ENCODE assay signal across 12 cellular contexts in genomic region chr19:29620931-29621351, GRCh38. TPM values are rescaled to one million over a fixed set of nuclear protein-coding genes. Genes with fewer than 3 reads are reported as not detected.
A peak's percentile ranks its signal among the peaks of the same experiment; 100 is the strongest.
DNase-seq lines count a peak whose midpoint lies in the region; ATAC-seq and TF ChIP-seq lines count a peak whose summit lies in the region.
"Had no signal": no experiment of that assay in that cellular context is flagged by ENCODE, and none has a peak within 500 bp of the region (broad histone marks: within the 10 kb centered on the region; RNA-seq: fewer than 3 reads in every experiment).

No MANE protein-coding gene starts in this region.

- TF ChIP-seq CTCF in neural progenitor cell (IDR thresholded peaks at IDR 0.05) (no peak), foreskin fibroblast (IDR thresholded peaks at IDR 0.05; ENCODE audit: low read depth, low read length) (no peak)

- DNase-seq in stimulated activated CD4-positive, alpha-beta T cell treated with anti-CD3 and anti-CD28 coated beads, Interleukin-12 subunit alpha, Interleukin-12 subunit beta, amount 100 ng/mL, for 48 hours (ENCODE audit: low read depth in 2 of 3, low spot score in 1 of 3), result peak in 2 of 3 donors; percentile 33 to 41
- no peak for DNase-seq in stimulated activated CD4-positive, alpha-beta T cell treated with anti-CD3 and anti-CD28 coated beads, Interleukin-12 subunit alpha, Interleukin-12 subunit beta, amount 100 ng/mL, for 4 hours
- peak; percentile 74 for DNase-seq in activated effector memory CD4-positive, alpha-beta T cell treated with anti-CD3 and anti-CD28 coated beads, Interleukin-2, amount 50 U/mL, for 16 hours
- DNase-seq in neural progenitor cell (ENCODE audit: low spot score) (no peak), sciatic nerve (ENCODE audit: low spot score) (no peak), globus pallidus (ENCODE audit: low spot score) (no peak), SKM-1 treated with dmso at 0.1 percent for 144 hours (lab: John Stamatoyannopoulos, UW; ENCODE audit: unreplicated experiment) (no peak), foreskin fibroblast (no peak)
- DNase-seq: erythroblast, GF-D8, occipital lobe had no signal

- peaks cover 12% of the 10 kb centered on the region for H3F3A ChIP-seq in neural progenitor cell (ENCODE audit: low read depth)

- H3K4me1 Mint-ChIP-seq in neural progenitor cell, result peaks cover 25% of the 10 kb centered on the region

- peaks cover 3% of the 10 kb centered on the region for H3K36me3 Mint-ChIP-seq in neural progenitor cell

- no peaks in the 10 kb centered on the region for H3K9me3 ChIP-seq in neural progenitor cell (ENCODE audit: low read depth)

- no peaks in the 10 kb centered on the region for H3K36me3 ChIP-seq in neural progenitor cell

- H2AFZ ChIP-seq in neural progenitor cell (replicated peaks), result no peak overlapping the region

- H3K4me3 Mint-ChIP-seq in neural progenitor cell, result no peak overlapping the region
- H3K4me3 Mint-ChIP-seq: brain had no signal

- peaks cover 13% of the 10 kb centered on the region for H3K27me3 Mint-ChIP-seq in neural progenitor cell (ENCODE audit: insufficient read depth, low read depth)

- ATAC-seq in sciatic nerve, result no peak

- intact Hi-C loops in sciatic nerve (cut with DNase I), result no loop called here

- H3K4me1 ChIP-seq in neural progenitor cell, result peaks cover 7% of the 10 kb centered on the region

- no peak overlapping the region for H3K4me3 ChIP-seq in neural progenitor cell
- no peak overlapping the region for H3K4me3 ChIP-seq in foreskin fibroblast (ENCODE audit: low read depth in 1 of 2, low read length in 2 of 2)

- H3K9ac ChIP-seq in neural progenitor cell, result no peak overlapping the region

- H3K9me3 Mint-ChIP-seq in neural progenitor cell, result no peaks in the 10 kb centered on the region
- H3K9me3 Mint-ChIP-seq: brain had no signal

- H3K27me3 ChIP-seq in neural progenitor cell, result no peaks in the 10 kb centered on the region

- no peaks in the 10 kb centered on the region for H3K79me2 ChIP-seq in neural progenitor cell (ENCODE audit: low read depth)

- H3K27ac Mint-ChIP-seq in neural progenitor cell, result peak overlapping the region; percentile 14
- H3K27ac Mint-ChIP-seq: brain had no signal

- no peak overlapping the region for H3K4me2 ChIP-seq in neural progenitor cell

- H4K20me1 ChIP-seq in neural progenitor cell (ENCODE audit: low read depth), result no peaks in the 10 kb centered on the region

- no peak overlapping the region for H3K27ac ChIP-seq in neural progenitor cell

RNA-seq across cellular contexts. Expression of gene POP4, which starts 14.9 kb away (rescaled TPM):
- total RNA-seq in neural progenitor cell (ENCODE audit: low replicate concordance), result 41.0 and 77.8 TPM in 2 replicates
- total RNA-seq in sciatic nerve, result 40.0 TPM

RNA-seq across cellular contexts. Expression of gene PLEKHF1, which starts 44.3 kb away (rescaled TPM):
- total RNA-seq in neural progenitor cell (ENCODE audit: low replicate concordance) (1.2 and 1.4 TPM in 2 replicates), sciatic nerve (30.4 TPM)

Comparison
In these comparisons a context has a peak if more than half of its experiments do, and no peak if none do; other contexts are left out.
1. DNase-seq: peak in stimulated activated CD4-positive, alpha-beta T cell treated with anti-CD3 and anti-CD28 coated beads, Interleukin-12 subunit alpha, Interleukin-12 subunit beta, amount 100 ng/mL, for 48 hours (2 of 3) and activated effector memory CD4-positive, alpha-beta T cell treated with anti-CD3 and anti-CD28 coated beads, Interleukin-2, amount 50 U/mL, for 16 hours (single experiment); none in stimulated activated CD4-positive, alpha-beta T cell treated with anti-CD3 and anti-CD28 coated beads, Interleukin-12 subunit alpha, Interleukin-12 subunit beta, amount 100 ng/mL, for 4 hours (single experiment), neural progenitor cell (single experiment), sciatic nerve (single experiment), globus pallidus (single experiment), SKM-1 treated with dmso at 0.1 percent for 144 hours (single experiment) and foreskin fibroblast (0 of 2).
2. RNA of gene PLEKHF1, which starts 44.3 kb away (total RNA-seq): 30.4 TPM in sciatic nerve (single experiment); 1.2 to 1.4 TPM in neural progenitor cell; every median in the first group is over 10 times any median in the second.